Comparison of ENCODE assay signal across 12 cellular contexts in genomic region chr15:51750186-51750585, GRCh38. TPM values are rescaled to one million over a fixed set of nuclear protein-coding genes. Genes with fewer than 3 reads are reported as not detected.
DNase-seq lines count a peak whose midpoint lies in the region; ATAC-seq and TF ChIP-seq lines count a peak whose summit lies in the region.
"Had no signal": no experiment of that assay in that cellular context is flagged by ENCODE, and none has a peak within 500 bp of the region (broad histone marks: within the 10 kb centered on the region; RNA-seq: fewer than 3 reads in every experiment).

No MANE protein-coding gene starts in this region.

- peaks cover 3% of the 10 kb centered on the region for H3K9me3 Mint-ChIP-seq in activated CD8-positive, alpha-beta memory T cell treated with anti-CD3 and anti-CD28 coated beads, Interleukin-2, amount 10 ng/mL, durations not matched to agents 7 days and 5 days (ENCODE audit: low read depth)
- H3K9me3 Mint-ChIP-seq in IgD-negative memory B cell (peaks cover 0 to 2% (median 0%) of the 10 kb centered on the region in 3 donors), neural crest cell (no peaks in the 10 kb centered on the region)
- no peaks in the 10 kb centered on the region for H3K9me3 Mint-ChIP-seq in activated naive CD8-positive, alpha-beta T cell treated with anti-CD3 and anti-CD28 coated beads, Interleukin-2, amount 50 U/mL, for 24 hours

- CTCF ChIA-PET in activated CD8-positive, alpha-beta memory T cell treated with anti-CD3 and anti-CD28 coated beads, Interleukin-2, amount 10 ng/mL, durations not matched to agents 7 days and 5 days (lab: Charles Lee): interaction anchor here (0.9 to 1.0 kb wide), 2 partner anchors 12 to 13 kb away, joined by 3 read pairs; partner anchors contain the start of gene LYSMD2

- DNase-seq in activated CD8-positive, alpha-beta memory T cell treated with anti-CD3 and anti-CD28 coated beads, Interleukin-2, amount 10 ng/mL, durations not matched to agents 7 days and 5 days: no peak
- no peak for DNase-seq in activated CD8-positive, alpha-beta memory T cell treated with anti-CD3 and anti-CD28 coated beads, Interleukin-2, amount 50 U/mL, for 4 hours
- no peak for DNase-seq in activated naive CD8-positive, alpha-beta T cell treated with anti-CD3 and anti-CD28 coated beads, Interleukin-2, amount 50 U/mL, for 24 hours
- DNase-seq in neural crest cell (ENCODE audit: low read depth, low spot score): no peak
- DNase-seq in UCSD-AML1 (lab: John Stamatoyannopoulos, UW; ENCODE audit: unreplicated experiment): no peak
- DNase-seq in dedifferentiated amniotic fluid mesenchymal stem cell (ENCODE audit: extremely low spot score): no peak
- DNase-seq: activated CD4-positive, CD25-positive, alpha-beta regulatory T cell; left ventricle myocardium superior; NCI-H226; OCI-M1 had no signal

- no peak for ATAC-seq in activated CD8-positive, alpha-beta memory T cell treated with anti-CD3 and anti-CD28 coated beads, Interleukin-2, amount 10 ng/mL, durations not matched to agents 7 days and 5 days
- ATAC-seq in activated naive CD8-positive, alpha-beta T cell treated with anti-CD3 and anti-CD28 coated beads, Interleukin-2, amount 50 U/mL, for 24 hours: no peak
- no peak for ATAC-seq in HG02678 (IDR thresholded peaks at IDR 0.05; ENCODE audit: unreplicated experiment)

- H3K4me1 Mint-ChIP-seq in activated CD8-positive, alpha-beta memory T cell treated with anti-CD3 and anti-CD28 coated beads, Interleukin-2, amount 10 ng/mL, durations not matched to agents 7 days and 5 days: peaks cover 33% of the 10 kb centered on the region
- H3K4me1 Mint-ChIP-seq in IgD-negative memory B cell (peaks cover 31 to 40% (median 36%) of the 10 kb centered on the region in 3 donors), neural crest cell (peaks cover 25% of the 10 kb centered on the region)
- H3K4me1 Mint-ChIP-seq in activated naive CD8-positive, alpha-beta T cell treated with anti-CD3 and anti-CD28 coated beads, Interleukin-2, amount 50 U/mL, for 24 hours: peaks cover 26% of the 10 kb centered on the region

- TF ChIP-seq CTCF in neural crest cell (conservative IDR thresholded peaks at IDR 0.05): no peak

- peaks cover 12% of the 10 kb centered on the region for H3K36me3 Mint-ChIP-seq in activated CD8-positive, alpha-beta memory T cell treated with anti-CD3 and anti-CD28 coated beads, Interleukin-2, amount 10 ng/mL, durations not matched to agents 7 days and 5 days
- no peaks in the 10 kb centered on the region for H3K36me3 Mint-ChIP-seq in IgD-negative memory B cell
- no peaks in the 10 kb centered on the region for H3K36me3 Mint-ChIP-seq in activated naive CD8-positive, alpha-beta T cell treated with anti-CD3 and anti-CD28 coated beads, Interleukin-2, amount 50 U/mL, for 24 hours (ENCODE audit: low read depth)
- no peaks in the 10 kb centered on the region for H3K36me3 Mint-ChIP-seq in neural crest cell (ENCODE audit: low read depth)

- no peak overlapping the region for H3K27ac Mint-ChIP-seq in activated CD8-positive, alpha-beta memory T cell treated with anti-CD3 and anti-CD28 coated beads, Interleukin-2, amount 10 ng/mL, durations not matched to agents 7 days and 5 days
- H3K27ac Mint-ChIP-seq in IgD-negative memory B cell (peak overlapping the region; percentile 10 to 94 (median 65)), neural crest cell (ENCODE audit: unreplicated experiment) (no peak overlapping the region)
- H3K27ac Mint-ChIP-seq in activated naive CD8-positive, alpha-beta T cell treated with anti-CD3 and anti-CD28 coated beads, Interleukin-2, amount 50 U/mL, for 24 hours: no peak overlapping the region

- peak overlapping the region; percentile 79 for H3K4me3 Mint-ChIP-seq in activated CD8-positive, alpha-beta memory T cell treated with anti-CD3 and anti-CD28 coated beads, Interleukin-2, amount 10 ng/mL, durations not matched to agents 7 days and 5 days
- H3K4me3 Mint-ChIP-seq in IgD-negative memory B cell (peak overlapping the region; percentile 91 to 98 (median 96)), neural crest cell (peak overlapping the region; percentile 89)
- H3K4me3 Mint-ChIP-seq in activated naive CD8-positive, alpha-beta T cell treated with anti-CD3 and anti-CD28 coated beads, Interleukin-2, amount 50 U/mL, for 24 hours: peak overlapping the region; percentile 80

- H3K27me3 Mint-ChIP-seq in activated CD8-positive, alpha-beta memory T cell treated with anti-CD3 and anti-CD28 coated beads, Interleukin-2, amount 10 ng/mL, durations not matched to agents 7 days and 5 days: peaks cover 33% of the 10 kb centered on the region
- H3K27me3 Mint-ChIP-seq in IgD-negative memory B cell (peaks cover 2% of the 10 kb centered on the region), neural crest cell (ENCODE audit: low read depth) (peaks cover 76% of the 10 kb centered on the region)
- peaks cover 8% of the 10 kb centered on the region for H3K27me3 Mint-ChIP-seq in activated naive CD8-positive, alpha-beta T cell treated with anti-CD3 and anti-CD28 coated beads, Interleukin-2, amount 50 U/mL, for 24 hours

RNA-seq across cellular contexts. Expression of gene TMOD2, which starts 1.2 kb away (rescaled TPM):
- 10 to 100 TPM in 1 of 2 experiments, 1 to 10 TPM in 1; 6.9 to 12.7 TPM for total RNA-seq in activated CD8-positive, alpha-beta memory T cell treated with anti-CD3 and anti-CD28 coated beads, Interleukin-2, amount 10 ng/mL, durations not matched to agents 7 days and 5 days
- polyA plus RNA-seq in IgD-negative memory B cell: 6.4 TPM
- total RNA-seq in neural crest cell: 17.4 and 18.9 TPM in 2 replicates

RNA-seq across cellular contexts. Expression of gene LYSMD2, which starts 12.7 kb away (rescaled TPM):
- 10 to 100 TPM; 16.0 to 21.7 TPM for total RNA-seq in activated CD8-positive, alpha-beta memory T cell treated with anti-CD3 and anti-CD28 coated beads, Interleukin-2, amount 10 ng/mL, durations not matched to agents 7 days and 5 days
- polyA plus RNA-seq in IgD-negative memory B cell: 66.6 TPM
- total RNA-seq in neural crest cell: 2.4 and 3.2 TPM in 2 replicates

Comparison
In these comparisons a context has a peak if more than half of its experiments do, and no peak if none do; other contexts are left out.
1. H3K27ac Mint-ChIP-seq: peak in IgD-negative memory B cell (3 of 3); none in activated CD8-positive, alpha-beta memory T cell treated with anti-CD3 and anti-CD28 coated beads, Interleukin-2, amount 10 ng/mL, durations not matched to agents 7 days and 5 days (single experiment), activated naive CD8-positive, alpha-beta T cell treated with anti-CD3 and anti-CD28 coated beads, Interleukin-2, amount 50 U/mL, for 24 hours (single experiment) and neural crest cell (single experiment).
2. Peak in every context shown above with its lines, with median percentiles within 50 percentile points of each other: H3K4me3 Mint-ChIP-seq.